10 cellular contexts compared by ENCODE assay signal in the genomic region with DNA sequence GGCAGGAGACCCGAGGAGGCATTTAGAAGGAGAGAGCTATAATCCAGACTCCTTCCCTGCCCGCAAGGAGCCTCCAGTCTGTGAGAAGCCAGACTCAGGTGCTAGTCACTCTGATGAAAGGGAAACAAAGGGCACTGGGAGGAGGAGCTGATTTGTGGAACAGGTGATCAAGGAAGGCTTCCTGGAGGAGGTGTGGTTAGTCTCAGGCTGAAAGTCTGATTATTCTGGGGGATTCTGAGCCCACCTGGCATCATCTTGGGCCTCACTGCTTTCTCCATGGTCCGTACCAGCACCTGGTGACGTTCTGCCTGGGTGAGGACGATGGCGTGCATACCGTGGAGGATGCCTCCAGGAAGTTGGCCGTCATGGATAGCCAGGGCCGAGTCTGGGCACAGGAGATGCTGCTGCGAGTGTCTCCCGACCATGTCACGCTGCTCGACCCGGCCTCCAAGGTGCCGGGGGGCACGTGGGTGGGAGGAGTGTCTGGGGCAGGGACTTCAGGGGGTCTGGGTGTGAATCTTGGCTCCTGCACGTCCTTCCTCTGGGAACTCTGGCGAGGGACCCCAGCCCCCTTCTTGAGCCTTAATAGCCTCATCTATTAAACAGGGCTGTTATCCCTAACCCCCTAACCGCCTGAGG. TPM values are rescaled to one million over a fixed set of nuclear protein-coding genes. Genes with fewer than 3 reads are reported as not detected.
DNase-seq lines count a peak whose midpoint lies in the region; ATAC-seq and TF ChIP-seq lines count a peak whose summit lies in the region.
"Had no signal": no experiment of that assay in that cellular context is flagged by ENCODE, and none has a peak within 500 bp of the region (broad histone marks: within the 10 kb centered on the region; RNA-seq: fewer than 3 reads in every experiment).

No MANE protein-coding gene starts in this region.

- H3K4me3 ChIP-seq in iPS-18a (ENCODE audit: low read length) (peak overlapping the region; percentile 30), transverse colon (peak overlapping the region in 1 of 4 donors; percentile 54)

- TF ChIP-seq POLR2A in transverse colon (IDR thresholded peaks at IDR 0.05), result no peak

- H3K27me3 Mint-ChIP-seq in activated naive CD4-positive, alpha-beta T cell treated with anti-CD3 and anti-CD28 coated beads, Interleukin-2, amount 10 ng/mL, durations not matched to agents 7 days and 5 days, result peaks cover 81% of the 10 kb centered on the region
- H3K27me3 Mint-ChIP-seq in activated T-helper 1 cell treated with anti-CD3 and anti-CD28 coated beads, Interleukin-12 subunit alpha, Interleukin-12 subunit beta, Interleukin-2, Interleukin-4 antibody, amounts not matched to agents 30 ng/mL and 10 ng/mL and 1 ng/mL, durations not matched to agents 14 hours and 24 hours and 36 hours (ENCODE audit: insufficient read depth), result peaks cover 29% of the 10 kb centered on the region

- DNase-seq in activated naive CD4-positive, alpha-beta T cell treated with anti-CD3 and anti-CD28 coated beads, Interleukin-2, amount 10 ng/mL, durations not matched to agents 7 days and 5 days, result no peak
- DNase-seq in activated naive CD4-positive, alpha-beta T cell treated with anti-CD3 and anti-CD28 coated beads, Interleukin-2, amount 50 U/mL, for 72 hours (ENCODE audit: low spot score in 2 of 2), result no peak
- no peak for DNase-seq in activated T-helper 1 cell treated with anti-CD3 and anti-CD28 coated beads, Interleukin-12 subunit alpha, Interleukin-12 subunit beta, Interleukin-2, Interleukin-4 antibody, amounts not matched to agents 30 ng/mL and 10 ng/mL and 1 ng/mL, durations not matched to agents 14 hours and 24 hours and 36 hours (ENCODE audit: low spot score)
- DNase-seq in transverse colon, result no peak
- DNase-seq in hypothalamus (lab: John Stamatoyannopoulos, UW), result no peak
- DNase-seq: SIG-M5 had no signal

- peaks cover 32% of the 10 kb centered on the region for H3K4me1 Mint-ChIP-seq in activated naive CD4-positive, alpha-beta T cell treated with anti-CD3 and anti-CD28 coated beads, Interleukin-2, amount 10 ng/mL, durations not matched to agents 7 days and 5 days
- peaks cover 23% of the 10 kb centered on the region for H3K4me1 Mint-ChIP-seq in activated T-helper 1 cell treated with anti-CD3 and anti-CD28 coated beads, Interleukin-12 subunit alpha, Interleukin-12 subunit beta, Interleukin-2, Interleukin-4 antibody, amounts not matched to agents 30 ng/mL and 10 ng/mL and 1 ng/mL, durations not matched to agents 14 hours and 24 hours and 36 hours (ENCODE audit: low read depth)

- H3K4me1 ChIP-seq in iPS-18a (ENCODE audit: control insufficient read depth, low read depth, low read length) (peaks cover 10% of the 10 kb centered on the region), transverse colon (peaks cover 5 to 30% (median 22%) of the 10 kb centered on the region in 4 donors)

- H3K36me3 ChIP-seq in iPS-18a (ENCODE audit: control insufficient read depth, low read depth, low read length) (no peaks in the 10 kb centered on the region), transverse colon (no peaks in the 10 kb centered on the region)

- CTCF ChIA-PET in activated naive CD4-positive, alpha-beta T cell treated with anti-CD3 and anti-CD28 coated beads, Interleukin-2, amount 10 ng/mL, durations not matched to agents 7 days and 5 days (lab: Charles Lee), result no interaction called here

- H3K27ac Mint-ChIP-seq in activated naive CD4-positive, alpha-beta T cell treated with anti-CD3 and anti-CD28 coated beads, Interleukin-2, amount 10 ng/mL, durations not matched to agents 7 days and 5 days, result no peak overlapping the region
- no peak overlapping the region for H3K27ac Mint-ChIP-seq in activated naive CD4-positive, alpha-beta T cell treated with anti-CD3 and anti-CD28 coated beads, Interleukin-2, amount 50 U/mL, for 72 hours
- no peak overlapping the region for H3K27ac Mint-ChIP-seq in activated T-helper 1 cell treated with anti-CD3 and anti-CD28 coated beads, Interleukin-12 subunit alpha, Interleukin-12 subunit beta, Interleukin-2, Interleukin-4 antibody, amounts not matched to agents 30 ng/mL and 10 ng/mL and 1 ng/mL, durations not matched to agents 14 hours and 24 hours and 36 hours

- 87 to 100% methylated on average over 1 to 19 of the region's 19 CpGs for WGBS in transverse colon (ENCODE audit: low coverage in 1 of 2), 2 donors

- peak overlapping the region; percentile 78 for H3K4me3 Mint-ChIP-seq in activated naive CD4-positive, alpha-beta T cell treated with anti-CD3 and anti-CD28 coated beads, Interleukin-2, amount 10 ng/mL, durations not matched to agents 7 days and 5 days
- H3K4me3 Mint-ChIP-seq in activated T-helper 1 cell treated with anti-CD3 and anti-CD28 coated beads, Interleukin-12 subunit alpha, Interleukin-12 subunit beta, Interleukin-2, Interleukin-4 antibody, amounts not matched to agents 30 ng/mL and 10 ng/mL and 1 ng/mL, durations not matched to agents 14 hours and 24 hours and 36 hours, result peak overlapping the region; percentile 88

- no peak for TF ChIP-seq EP300 in transverse colon (IDR thresholded peaks at IDR 0.05; ENCODE audit: low read depth)

- no peak for TF ChIP-seq CTCF in transverse colon (IDR thresholded peaks at IDR 0.05)

- intact Hi-C loops in activated T-helper 1 cell treated with anti-CD3 and anti-CD28 coated beads, Interleukin-12 subunit alpha, Interleukin-12 subunit beta, Interleukin-2, Interleukin-4 antibody, amounts not matched to agents 30 ng/mL and 10 ng/mL and 1 ng/mL, durations not matched to agents 14 hours and 24 hours and 36 hours (cut with micrococcal nuclease), result loop anchor here (1.0 to 10.0 kb wide), 8 partner anchors 175 to 943 kb away; partner anchors contain the start of genes CNOT3, HSPBP1, PPP6R1 and UBE2S
- intact Hi-C loops in transverse colon (cut with DNase I; ENCODE audit: low total_unique reads), result no loop called here

- H3K27me3 ChIP-seq in iPS-18a (ENCODE audit: control insufficient read depth, insufficient read depth, low read length) (peaks cover 51% of the 10 kb centered on the region), transverse colon (peaks cover 53% of the 10 kb centered on the region)

- H3K9me3 Mint-ChIP-seq in activated naive CD4-positive, alpha-beta T cell treated with anti-CD3 and anti-CD28 coated beads, Interleukin-2, amount 10 ng/mL, durations not matched to agents 7 days and 5 days, result peaks cover 6% of the 10 kb centered on the region
- H3K9me3 Mint-ChIP-seq in activated naive CD4-positive, alpha-beta T cell treated with anti-CD3 and anti-CD28 coated beads, Interleukin-2, amount 50 U/mL, for 72 hours, result peaks cover 5 to 9% of the 10 kb centered on the region in 2 donors
- H3K9me3 Mint-ChIP-seq in activated T-helper 1 cell treated with anti-CD3 and anti-CD28 coated beads, Interleukin-12 subunit alpha, Interleukin-12 subunit beta, Interleukin-2, Interleukin-4 antibody, amounts not matched to agents 30 ng/mL and 10 ng/mL and 1 ng/mL, durations not matched to agents 14 hours and 24 hours and 36 hours, result no peaks in the 10 kb centered on the region

- no peak for ATAC-seq in activated naive CD4-positive, alpha-beta T cell treated with anti-CD3 and anti-CD28 coated beads, Interleukin-2, amount 50 U/mL, for 72 hours
- ATAC-seq in HG03521 (IDR thresholded peaks at IDR 0.05; ENCODE audit: unreplicated experiment), result no peak
- ATAC-seq in GM18502 (IDR thresholded peaks at IDR 0.05; ENCODE audit: poor library complexity, unreplicated experiment), result no peak

- H3K9ac ChIP-seq in iPS-18a (ENCODE audit: low read length), result no peak overlapping the region

- H3K36me3 Mint-ChIP-seq in activated naive CD4-positive, alpha-beta T cell treated with anti-CD3 and anti-CD28 coated beads, Interleukin-2, amount 10 ng/mL, durations not matched to agents 7 days and 5 days, result peaks cover 14% of the 10 kb centered on the region
- H3K36me3 Mint-ChIP-seq in activated naive CD4-positive, alpha-beta T cell treated with anti-CD3 and anti-CD28 coated beads, Interleukin-2, amount 50 U/mL, for 72 hours, result peaks cover 5 to 15% of the 10 kb centered on the region in 2 donors
- no peaks in the 10 kb centered on the region for H3K36me3 Mint-ChIP-seq in activated T-helper 1 cell treated with anti-CD3 and anti-CD28 coated beads, Interleukin-12 subunit alpha, Interleukin-12 subunit beta, Interleukin-2, Interleukin-4 antibody, amounts not matched to agents 30 ng/mL and 10 ng/mL and 1 ng/mL, durations not matched to agents 14 hours and 24 hours and 36 hours (ENCODE audit: low read depth)

- H3K27ac ChIP-seq in iPS-18a (ENCODE audit: low read length) (no peak overlapping the region), transverse colon (peak overlapping the region in 3 of 4 donors; percentile 80 to 86 (median 82))

- in situ Hi-C loops in transverse colon (cut with MboI; ENCODE audit: low pct_ligation_motif_present in 1 of 4, low pct_unique_long_range_greater_than_20kb in 1 of 4, low sequenced_read_pairs in 3 of 4), result no loop called here

- H3K9me3 ChIP-seq in iPS-18a (ENCODE audit: control insufficient read depth, low read depth, low read length), result no peaks in the 10 kb centered on the region
- H3K9me3 ChIP-seq in transverse colon, result no peaks in the 10 kb centered on the region

RNA-seq across cellular contexts. Expression of gene EPS8L1, which starts 3.9 kb away (rescaled TPM):
- 1 to 10 TPM; 1.2 to 2.6 TPM for total RNA-seq in activated naive CD4-positive, alpha-beta T cell treated with anti-CD3 and anti-CD28 coated beads, Interleukin-2, amount 50 U/mL, for 72 hours
- 3.3 and 6.0 TPM in 2 replicates for total RNA-seq in activated T-helper 1 cell treated with anti-CD3 and anti-CD28 coated beads, Interleukin-12 subunit alpha, Interleukin-12 subunit beta, Interleukin-2, Interleukin-4 antibody, amounts not matched to agents 30 ng/mL and 10 ng/mL and 1 ng/mL, durations not matched to agents 14 hours and 24 hours and 36 hours
- total RNA-seq in transverse colon, result 100 to 1,000 TPM in 1 of 4 donors, 10 to 100 TPM in 3; 28.7 to 115 (median 49.1) TPM

RNA-seq across cellular contexts. Expression of gene RDH13, which starts 16.6 kb away (rescaled TPM):
- total RNA-seq in activated naive CD4-positive, alpha-beta T cell treated with anti-CD3 and anti-CD28 coated beads, Interleukin-2, amount 50 U/mL, for 72 hours, result 10 to 100 TPM; 15.9 to 16.0 TPM
- total RNA-seq in activated T-helper 1 cell treated with anti-CD3 and anti-CD28 coated beads, Interleukin-12 subunit alpha, Interleukin-12 subunit beta, Interleukin-2, Interleukin-4 antibody, amounts not matched to agents 30 ng/mL and 10 ng/mL and 1 ng/mL, durations not matched to agents 14 hours and 24 hours and 36 hours, result 21.7 and 26.4 TPM in 2 replicates
- total RNA-seq in transverse colon, result 100 to 1,000 TPM in 1 of 4 donors, 10 to 100 TPM in 3; 28.4 to 125 (median 61.7) TPM

RNA-seq across cellular contexts. Expression of gene PPP1R12C, which starts 37.9 kb away (rescaled TPM):
- 10 to 100 TPM; 52.7 to 76.5 TPM for total RNA-seq in activated naive CD4-positive, alpha-beta T cell treated with anti-CD3 and anti-CD28 coated beads, Interleukin-2, amount 50 U/mL, for 72 hours
- 114 and 115 TPM in 2 replicates for total RNA-seq in activated T-helper 1 cell treated with anti-CD3 and anti-CD28 coated beads, Interleukin-12 subunit alpha, Interleukin-12 subunit beta, Interleukin-2, Interleukin-4 antibody, amounts not matched to agents 30 ng/mL and 10 ng/mL and 1 ng/mL, durations not matched to agents 14 hours and 24 hours and 36 hours
- total RNA-seq in transverse colon, result 100 to 1,000 TPM; 101 to 350 (median 154) TPM

RNA-seq across cellular contexts. Expression of gene GP6, which starts 41.5 kb away (rescaled TPM):
- total RNA-seq in activated naive CD4-positive, alpha-beta T cell treated with anti-CD3 and anti-CD28 coated beads, Interleukin-2, amount 50 U/mL, for 72 hours, result under 1 TPM in 1 of 2 donors, not detected in 1; 0.75 TPM
- total RNA-seq in activated T-helper 1 cell treated with anti-CD3 and anti-CD28 coated beads, Interleukin-12 subunit alpha, Interleukin-12 subunit beta, Interleukin-2, Interleukin-4 antibody, amounts not matched to agents 30 ng/mL and 10 ng/mL and 1 ng/mL, durations not matched to agents 14 hours and 24 hours and 36 hours, result 0.59 TPM in 1 of 2 replicates, not detected in the other
- total RNA-seq in transverse colon, result under 1 TPM in 2 of 4 donors, not detected in 2; 0.68 to 1.00 TPM
- total RNA-seq: osteoblast had no signal
